In the genomic region with DNA sequence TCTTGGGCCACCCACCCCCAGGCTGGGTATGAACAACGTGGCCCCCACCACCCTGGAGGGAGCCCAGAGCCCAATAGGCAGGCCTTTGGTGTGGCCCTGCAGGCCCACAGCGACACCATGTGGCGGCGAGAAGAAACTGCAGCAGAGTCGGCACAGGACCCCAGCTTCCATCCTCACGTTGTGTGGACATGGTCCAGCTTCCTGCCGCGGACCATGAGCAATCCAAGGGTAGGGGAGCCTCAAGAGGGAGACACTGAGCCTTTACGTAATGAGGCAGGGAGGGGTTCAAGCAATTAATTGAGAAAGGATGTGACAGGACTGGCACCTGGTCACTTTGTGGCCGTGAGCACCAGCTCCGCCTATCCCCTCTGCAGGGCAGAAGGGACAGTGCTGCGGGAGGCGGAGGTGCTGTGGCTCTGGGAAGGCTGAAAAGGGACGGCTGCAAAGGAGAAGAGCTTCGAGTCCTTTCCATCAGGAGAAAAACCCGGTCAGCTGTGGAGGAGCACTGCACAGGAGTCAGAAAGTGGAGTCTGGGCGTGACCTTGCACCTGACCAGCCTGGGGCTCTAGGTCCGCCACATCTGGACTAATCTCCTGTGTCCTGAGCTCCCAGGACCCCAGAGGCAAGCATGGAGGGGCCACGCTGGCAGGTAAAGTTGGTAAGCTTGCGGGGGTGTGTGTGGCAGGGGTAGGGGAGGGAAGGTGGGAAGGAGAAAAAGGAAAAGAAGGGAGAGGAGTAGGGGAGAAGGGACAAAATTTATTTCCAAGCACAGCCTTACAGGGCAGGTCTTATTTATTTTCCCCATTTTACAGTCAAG, we compare ENCODE assay signal across 8 cellular contexts.
DNase-seq lines count a peak whose midpoint lies in the region; ATAC-seq and TF ChIP-seq lines count a peak whose summit lies in the region.

No MANE protein-coding gene starts in this region.

- peak; percentile 55 for ATAC-seq in HG02870 (IDR thresholded peaks at IDR 0.05; ENCODE audit: unreplicated experiment)

- peak; percentile 87 for DNase-seq in AG20443 (ENCODE audit: low spot score)
- DNase-seq in NCI-H2227 (lab: John Stamatoyannopoulos, UW; ENCODE audit: unreplicated experiment), result peak; percentile 80
- peak; percentile 33 for DNase-seq in activated T-cell treated with anti-CD3 and anti-CD28 coated beads, Interleukin-2, amount 50 U/mL, for 1 hour
- peak; percentile 18 for DNase-seq in globus pallidus (ENCODE audit: low spot score)
- DNase-seq in nucleus accumbens (lab: John Stamatoyannopoulos, UW), result peak in 32 of 56 donors; percentile 3 to 63 (median 16)
- DNase-seq in NCI-H187 (lab: John Stamatoyannopoulos, UW), result no peak

- no peak overlapping the region for H3K4me3 ChIP-seq in GM12875 (ENCODE audit: low read depth, low read length)

- TF ChIP-seq CTCF in GM12875 (IDR thresholded peaks at IDR 0.05; ENCODE audit: borderline replicate concordance, insufficient read depth, low read depth, low read length), result peak; percentile 98

Comparison
In these comparisons a context has a peak if more than half of its experiments do, and no peak if none do; other contexts are left out.
1. DNase-seq: peak in AG20443 (single experiment), NCI-H2227 (single experiment), activated T-cell treated with anti-CD3 and anti-CD28 coated beads, Interleukin-2, amount 50 U/mL, for 1 hour (single experiment), globus pallidus (single experiment) and nucleus accumbens (32 of 56); none in NCI-H187 (0 of 2).